1 cellular context compared by ENCODE assay signal in genomic region chr2:55419514-55420243, GRCh38.
TF ChIP-seq lines count a peak whose summit lies in the region.

Gene CCDC88A, minus strand, starts transcription at chr2:55419856. Its CDS starts 777 bp downstream, at chr2:55419079.

TF ChIP-seq in GM12878, 131 proteins besides CTCF, POLR2A, EP300 and RAD21 (continued from another document and continues in another):
- TF ChIP-seq ESRRA (IDR thresholded peaks at IDR 0.05; ENCODE audit: low read length) (no peak), ZBTB11 (CRISPR knock-in tag; IDR thresholded peaks at IDR 0.05) (no peak), MTA2 (IDR thresholded peaks at IDR 0.05; ENCODE audit: low read depth) (no peak), ZBTB40 (IDR thresholded peaks at IDR 0.05; ENCODE audit: borderline replicate concordance) (no peak), RUNX3 (IDR thresholded peaks at IDR 0.05; ENCODE audit: low read length) (peak; percentile 87), E4F1 (IDR thresholded peaks at IDR 0.05; ENCODE audit: borderline replicate concordance, partially characterized antibody) (no peak), STAT1 (conservative IDR thresholded peaks at IDR 0.05) (0 out of 2 replicates have a peak, but pooled peaks have one; percentile 29), MTA3 (IDR thresholded peaks at IDR 0.05; ENCODE audit: borderline replicate concordance, low read length) (no peak), CBX5 (IDR thresholded peaks at IDR 0.05; ENCODE audit: low read depth) (peak; percentile 70; the same call in 1 of the 2 replicates), KLF5 (IDR thresholded peaks at IDR 0.05; ENCODE audit: partially characterized antibody) (no peak), SMAD1 (IDR thresholded peaks at IDR 0.05; ENCODE audit: low read depth, partially characterized antibody) (no peak), HDAC2 (IDR thresholded peaks at IDR 0.05) (no peak), IRF5 (IDR thresholded peaks at IDR 0.05; ENCODE audit: borderline replicate concordance) (no peak), RELB (IDR thresholded peaks at IDR 0.05; ENCODE audit: low read depth) (no peak), CBX3 (IDR thresholded peaks at IDR 0.05; ENCODE audit: borderline replicate concordance, low read depth) (no peak), EZH2 (IDR thresholded peaks at IDR 0.05; ENCODE audit: borderline replicate concordance, control insufficient read depth, low read depth, low read length) (no peak), MYB (IDR thresholded peaks at IDR 0.05; ENCODE audit: borderline replicate concordance, low read depth, low read length) (peak; percentile 57), SREBF1 (IDR thresholded peaks at IDR 0.05; ENCODE audit: low read length) (no peak), CREM (IDR thresholded peaks at IDR 0.05; ENCODE audit: low read depth) (peak; percentile 73), KDM1A (IDR thresholded peaks at IDR 0.05; ENCODE audit: borderline replicate concordance) (no peak), SUPT20H (IDR thresholded peaks at IDR 0.05; ENCODE audit: borderline replicate concordance, control insufficient read depth, low read depth, low read length) (no peak), TBL1XR1 (IDR thresholded peaks at IDR 0.05; ENCODE audit: low read depth, low read length) (no peak), NBN (IDR thresholded peaks at IDR 0.05) (no peak), POLR2AphosphoS2 (IDR thresholded peaks at IDR 0.05; ENCODE audit: low read depth, low read length) (peak; percentile 66; the same call in 1 of the 2 replicates), ZNF274 (IDR thresholded peaks at IDR 0.05; ENCODE audit: insufficient read depth, insufficient read length) (no peak), BHLHE40 (IDR thresholded peaks at IDR 0.05; ENCODE audit: borderline replicate concordance in 1 of 2, low read depth in 2 of 2, low read length in 1 of 2) (peak; percentile 89 to 94), BACH1 (IDR thresholded peaks at IDR 0.05; ENCODE audit: borderline replicate concordance) (no peak; the same call in 1 of the 2 replicates), EGR1 (IDR thresholded peaks at IDR 0.05; ENCODE audit: borderline replicate concordance in 1 of 2, low read depth in 2 of 2, low read length in 2 of 2) (peak in 1 of 2 experiments; percentile 45; a peak in 1 of 3 replicates), ZNF687 (IDR thresholded peaks at IDR 0.05) (peak; percentile 45; the same call in 1 of the 2 replicates), SIX5 (IDR thresholded peaks at IDR 0.05; ENCODE audit: low read depth, low read length, severe bottlenecking) (no peak), SPI1 (IDR thresholded peaks at IDR 0.05; ENCODE audit: borderline replicate concordance, insufficient read depth, low read depth, low read length) (no peak), ZZZ3 (IDR thresholded peaks at IDR 0.05; ENCODE audit: control insufficient read depth, insufficient read length, low read depth) (no peak), ZNF207 (IDR thresholded peaks at IDR 0.05; ENCODE audit: borderline replicate concordance) (no peak)
- TF ChIP-seq, protein P1, sequence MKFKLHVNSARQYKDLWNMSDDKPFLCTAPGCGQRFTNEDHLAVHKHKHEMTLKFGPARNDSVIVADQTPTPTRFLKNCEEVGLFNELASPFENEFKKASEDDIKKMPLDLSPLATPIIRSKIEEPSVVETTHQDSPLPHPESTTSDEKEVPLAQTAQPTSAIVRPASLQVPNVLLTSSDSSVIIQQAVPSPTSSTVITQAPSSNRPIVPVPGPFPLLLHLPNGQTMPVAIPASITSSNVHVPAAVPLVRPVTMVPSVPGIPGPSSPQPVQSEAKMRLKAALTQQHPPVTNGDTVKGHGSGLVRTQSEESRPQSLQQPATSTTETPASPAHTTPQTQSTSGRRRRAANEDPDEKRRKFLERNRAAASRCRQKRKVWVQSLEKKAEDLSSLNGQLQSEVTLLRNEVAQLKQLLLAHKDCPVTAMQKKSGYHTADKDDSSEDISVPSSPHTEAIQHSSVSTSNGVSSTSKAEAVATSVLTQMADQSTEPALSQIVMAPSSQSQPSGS (IDR thresholded peaks at IDR 0.05; ENCODE audit: low read length) = no peak
- TF ChIP-seq, protein P2, sequence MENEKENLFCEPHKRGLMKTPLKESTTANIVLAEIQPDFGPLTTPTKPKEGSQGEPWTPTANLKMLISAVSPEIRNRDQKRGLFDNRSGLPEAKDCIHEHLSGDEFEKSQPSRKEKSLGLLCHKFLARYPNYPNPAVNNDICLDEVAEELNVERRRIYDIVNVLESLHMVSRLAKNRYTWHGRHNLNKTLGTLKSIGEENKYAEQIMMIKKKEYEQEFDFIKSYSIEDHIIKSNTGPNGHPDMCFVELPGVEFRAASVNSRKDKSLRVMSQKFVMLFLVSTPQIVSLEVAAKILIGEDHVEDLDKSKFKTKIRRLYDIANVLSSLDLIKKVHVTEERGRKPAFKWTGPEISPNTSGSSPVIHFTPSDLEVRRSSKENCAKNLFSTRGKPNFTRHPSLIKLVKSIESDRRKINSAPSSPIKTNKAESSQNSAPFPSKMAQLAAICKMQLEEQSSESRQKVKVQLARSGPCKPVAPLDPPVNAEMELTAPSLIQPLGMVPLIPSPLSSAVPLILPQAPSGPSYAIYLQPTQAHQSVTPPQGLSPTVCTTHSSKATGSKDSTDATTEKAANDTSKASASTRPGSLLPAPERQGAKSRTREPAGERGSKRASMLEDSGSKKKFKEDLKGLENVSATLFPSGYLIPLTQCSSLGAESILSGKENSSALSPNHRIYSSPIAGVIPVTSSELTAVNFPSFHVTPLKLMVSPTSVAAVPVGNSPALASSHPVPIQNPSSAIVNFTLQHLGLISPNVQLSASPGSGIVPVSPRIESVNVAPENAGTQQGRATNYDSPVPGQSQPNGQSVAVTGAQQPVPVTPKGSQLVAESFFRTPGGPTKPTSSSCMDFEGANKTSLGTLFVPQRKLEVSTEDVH (IDR thresholded peaks at IDR 0.05; ENCODE audit: low read depth, partially characterized antibody) = no peak
